In the genomic region with DNA sequence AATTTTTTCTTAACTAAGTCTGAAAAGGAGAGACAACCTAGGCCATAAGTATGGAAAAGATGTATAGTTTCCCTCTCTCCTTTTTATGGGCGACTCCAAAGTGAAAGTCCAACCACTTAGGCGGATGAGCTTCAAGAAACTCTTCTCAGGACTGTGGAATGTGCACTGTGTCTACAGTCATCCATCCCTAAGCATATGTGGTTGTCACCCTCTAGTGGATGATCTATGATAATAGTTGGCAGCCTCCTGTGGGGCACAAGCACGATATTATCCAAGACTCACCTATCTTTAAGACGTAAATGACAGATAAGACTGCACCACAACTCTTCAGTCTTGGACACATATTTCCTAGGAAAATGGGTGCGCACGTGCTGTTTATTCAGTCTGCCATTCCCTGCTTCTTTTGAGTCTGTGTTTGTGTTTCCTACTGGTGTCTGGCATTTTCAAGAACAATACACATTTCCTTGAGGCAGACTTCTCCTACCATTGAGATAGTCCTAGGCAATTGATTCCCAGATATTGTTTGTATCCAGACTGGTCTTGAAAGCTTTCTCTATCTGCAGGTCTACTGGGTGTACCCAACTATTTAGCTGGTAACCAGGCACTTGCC, we compare ENCODE assay signal across 9 cellular contexts.
DNase-seq lines count a peak whose midpoint lies in the region; ATAC-seq and TF ChIP-seq lines count a peak whose summit lies in the region.
"Had no signal": no experiment of that assay in that cellular context is flagged by ENCODE, and none has a peak within 500 bp of the region (broad histone marks: within the 10 kb centered on the region; RNA-seq: fewer than 3 reads in every experiment).

No MANE protein-coding gene starts in this region.

- H3K27ac ChIP-seq in tibial artery = peak overlapping the region; percentile 92 to 93
- H3K27ac ChIP-seq: neutrophil had no signal

- no peaks in the 10 kb centered on the region for H3K36me3 Mint-ChIP-seq in CD14-positive monocyte
- peaks cover 1% of the 10 kb centered on the region for H3K36me3 Mint-ChIP-seq in central memory CD8-positive, alpha-beta T cell (ENCODE audit: insufficient read depth)

- DNase-seq in CD14-positive monocyte (ENCODE audit: low spot score) (no peak), NT2/D1 (ENCODE audit: low read depth, low spot score) (peak; percentile 48), kidney tubule cell (ENCODE audit: low spot score) (peak; percentile 88), tibial artery (peak in 1 of 2 donors; percentile 40)
- DNase-seq in central memory CD8-positive, alpha-beta T cell (ENCODE audit: low spot score in 2 of 2) = peak in 1 of 2 donors; percentile 15

- H3K36me3 ChIP-seq in NT2/D1 (ENCODE audit: insufficient read depth, insufficient read length, low read length) = no peaks in the 10 kb centered on the region
- no peaks in the 10 kb centered on the region for H3K36me3 ChIP-seq in tibial artery
- H3K36me3 ChIP-seq: neutrophil had no signal

- TF ChIP-seq CTCF in CD14-positive monocyte (IDR thresholded peaks at IDR 0.05) (peak; percentile 40), tibial artery (IDR thresholded peaks at IDR 0.05) (peak; percentile 73 to 86)

- H3K9me3 ChIP-seq in NT2/D1 (ENCODE audit: insufficient read depth, low read length) (no peaks in the 10 kb centered on the region), tibial artery (no peaks in the 10 kb centered on the region)
- H3K9me3 ChIP-seq: neutrophil had no signal

- peaks cover 24 to 43% (median 41%) of the 10 kb centered on the region in 3 donors for H3K27me3 Mint-ChIP-seq in CD14-positive monocyte (ENCODE audit: low read depth in 3 of 3)
- H3K27me3 Mint-ChIP-seq in central memory CD8-positive, alpha-beta T cell = peaks cover 66% of the 10 kb centered on the region

- H3K4me3 ChIP-seq in NT2/D1 (ENCODE audit: insufficient read length, low read depth) (no peak overlapping the region), tibial artery (peak overlapping the region; percentile 24 to 34)

- H3K4me1 Mint-ChIP-seq in CD14-positive monocyte = peaks cover 2% of the 10 kb centered on the region
- peaks cover 14% of the 10 kb centered on the region for H3K4me1 Mint-ChIP-seq in central memory CD8-positive, alpha-beta T cell

- H3K27me3 ChIP-seq in NT2/D1 (ENCODE audit: insufficient read depth, insufficient read length) (peaks cover 24% of the 10 kb centered on the region), tibial artery (no peaks in the 10 kb centered on the region)

- intact Hi-C loops in CD14-positive monocyte (cut with micrococcal nuclease) (no loop called here), tibial artery (cut with DNase I; ENCODE audit: low total_unique reads) (loop anchor here (2.0 to 10.0 kb wide), 6 partner anchors 178 to 658 kb away; partner anchors contain the start of gene GATA6)

- peaks cover 0 to 7% (median 4%) of the 10 kb centered on the region in 7 donors for H3K9me3 Mint-ChIP-seq in CD14-positive monocyte
- no peaks in the 10 kb centered on the region for H3K9me3 Mint-ChIP-seq in central memory CD8-positive, alpha-beta T cell

- no peak overlapping the region for H3K27ac Mint-ChIP-seq in CD14-positive monocyte
- no peak overlapping the region for H3K27ac Mint-ChIP-seq in central memory CD8-positive, alpha-beta T cell (ENCODE audit: low read depth)

- ATAC-seq in GM18858 (IDR thresholded peaks at IDR 0.05; ENCODE audit: unreplicated experiment) (peak; percentile 76), HG03460 (IDR thresholded peaks at IDR 0.05; ENCODE audit: unreplicated experiment) (peak; percentile 75), HG03196 (IDR thresholded peaks at IDR 0.05; ENCODE audit: unreplicated experiment) (no peak)
- peak; percentile 78 for ATAC-seq in central memory CD8-positive, alpha-beta T cell (replicated peaks; ENCODE audit: extremely low read depth, poor library complexity, severe bottlenecking)

- H3K4me1 ChIP-seq in NT2/D1 (ENCODE audit: insufficient read depth, insufficient read length) (no peaks in the 10 kb centered on the region), tibial artery (peaks cover 0 to 18% (median 6%) of the 10 kb centered on the region in 4 donors)

- no peak overlapping the region for H3K9ac ChIP-seq in NT2/D1 (ENCODE audit: insufficient read length, low read depth)

- no peak overlapping the region for H3K4me3 Mint-ChIP-seq in CD14-positive monocyte
- no peak overlapping the region for H3K4me3 Mint-ChIP-seq in central memory CD8-positive, alpha-beta T cell
